ENCODE assay signal across 13 cellular contexts in genomic region chr3:71548995-71549394, GRCh38. TPM values are rescaled to one million over a fixed set of nuclear protein-coding genes. Genes with fewer than 3 reads are reported as not detected.
A peak's percentile ranks its signal among the peaks of the same experiment; 100 is the strongest.
DNase-seq lines count a peak whose midpoint lies in the region; ATAC-seq and TF ChIP-seq lines count a peak whose summit lies in the region.
"Had no signal": no experiment of that assay in that cellular context is flagged by ENCODE, and none has a peak within 500 bp of the region (broad histone marks: within the 10 kb centered on the region; RNA-seq: fewer than 3 reads in every experiment).

No MANE protein-coding gene starts in this region.

- H3K4me3 ChIP-seq in OCI-LY3 (ENCODE audit: low read length) = no peak overlapping the region

- H3K79me2 ChIP-seq in OCI-LY3 (ENCODE audit: low read length) = no peaks in the 10 kb centered on the region

- no peaks in the 10 kb centered on the region for H3K9me3 Mint-ChIP-seq in endothelial cell (ENCODE audit: unreplicated experiment)
- H3K9me3 Mint-ChIP-seq: activated T-helper 2 cell treated with anti-CD3 and anti-CD28 coated beads, Interferon-gamma antibody, Interleukin-2, Interleukin-4, amounts not matched to agents 10 μg/mL and 5 μg/mL and 100 μg/mL, durations not matched to agents 14 hours and 24 hours and 36 hours; T-cell had no signal

- peaks cover 35% of the 10 kb centered on the region for H3K4me1 Mint-ChIP-seq in endothelial cell (ENCODE audit: unreplicated experiment)
- H3K4me1 Mint-ChIP-seq: T-cell had no signal

- H3K27me3 ChIP-seq in OCI-LY3 (ENCODE audit: low read depth, low read length) = no peaks in the 10 kb centered on the region

- DNase-seq in endothelial cell (ENCODE audit: low spot score) = no peak
- no peak for DNase-seq in foreskin melanocyte
- no peak for DNase-seq in NCI-H748 treated with DMSO at 0.1 percent for 48 hours (lab: John Stamatoyannopoulos, UW)
- no peak for DNase-seq in NCI-H2196 (lab: John Stamatoyannopoulos, UW; ENCODE audit: unreplicated experiment)
- DNase-seq: activated CD4-positive, alpha-beta T cell treated with anti-CD3 and anti-CD28 coated beads, Interleukin-2, amount 50 U/mL, for 1 hour; posterior cingulate gyrus; stimulated activated naive CD4-positive, alpha-beta T cell treated with Interleukin-2 at 50 U/mL for 16 hours; T-cell had no signal

- H3K36me3 Mint-ChIP-seq in endothelial cell (ENCODE audit: low read depth, unreplicated experiment) = no peaks in the 10 kb centered on the region

- no peaks in the 10 kb centered on the region for H3K9me3 ChIP-seq in OCI-LY3 (ENCODE audit: insufficient read depth, low read length)

- H2AFZ ChIP-seq in OCI-LY3 (ENCODE audit: low read depth, low read length) = no peak overlapping the region

- peak overlapping the region; percentile 15; the same call in 1 of the 2 replicates for H3K27ac ChIP-seq in OCI-LY3 (ENCODE audit: low read length)

- H3K4me2 ChIP-seq in OCI-LY3 (ENCODE audit: low read length) = peak overlapping the region; percentile 40

- H3K9ac ChIP-seq in OCI-LY3 (ENCODE audit: low read length) = no peak overlapping the region

- H3K4me1 ChIP-seq in OCI-LY3 (ENCODE audit: low read length) = peaks cover 40% of the 10 kb centered on the region

- H3K36me3 ChIP-seq in OCI-LY3 (replicated peaks; ENCODE audit: low read depth, low read length) = no peaks in the 10 kb centered on the region

- H3K4me3 Mint-ChIP-seq in endothelial cell (ENCODE audit: unreplicated experiment) = no peak overlapping the region
- H3K4me3 Mint-ChIP-seq: T-cell had no signal

- ATAC-seq in GM18502 (IDR thresholded peaks at IDR 0.05; ENCODE audit: poor library complexity, unreplicated experiment) (peak; percentile 57), GM21367 (IDR thresholded peaks at IDR 0.05; ENCODE audit: unreplicated experiment) (peak; percentile 84), HG03060 (IDR thresholded peaks at IDR 0.05; ENCODE audit: low read depth, unreplicated experiment) (peak; percentile 75)
- ATAC-seq: T-cell had no signal

- H3K27me3 Mint-ChIP-seq in endothelial cell (ENCODE audit: unreplicated experiment) = peaks cover 1% of the 10 kb centered on the region
- H3K27me3 Mint-ChIP-seq: T-cell had no signal

- no peak overlapping the region for H3K27ac Mint-ChIP-seq in endothelial cell (ENCODE audit: unreplicated experiment)
- H3K27ac Mint-ChIP-seq: activated T-helper 2 cell treated with anti-CD3 and anti-CD28 coated beads, Interferon-gamma antibody, Interleukin-2, Interleukin-4, amounts not matched to agents 10 μg/mL and 5 μg/mL and 100 μg/mL, durations not matched to agents 14 hours and 24 hours and 36 hours; T-cell had no signal

- H4K20me1 ChIP-seq in OCI-LY3 (ENCODE audit: insufficient read depth, low read length) = no peaks in the 10 kb centered on the region

- TF ChIP-seq CTCF in OCI-LY3 (IDR thresholded peaks at IDR 0.05; ENCODE audit: low read depth, low read length) (no peak), endothelial cell (IDR thresholded peaks at IDR 0.05; ENCODE audit: unreplicated experiment) (no peak)

RNA-seq across cellular contexts. Expression of gene FOXP1, which starts 34.5 kb away (rescaled TPM):
- total RNA-seq in endothelial cell (ENCODE audit: unreplicated experiment) = 71.3 TPM
